ENCODE assay signal across 8 cellular contexts in the genomic region with DNA sequence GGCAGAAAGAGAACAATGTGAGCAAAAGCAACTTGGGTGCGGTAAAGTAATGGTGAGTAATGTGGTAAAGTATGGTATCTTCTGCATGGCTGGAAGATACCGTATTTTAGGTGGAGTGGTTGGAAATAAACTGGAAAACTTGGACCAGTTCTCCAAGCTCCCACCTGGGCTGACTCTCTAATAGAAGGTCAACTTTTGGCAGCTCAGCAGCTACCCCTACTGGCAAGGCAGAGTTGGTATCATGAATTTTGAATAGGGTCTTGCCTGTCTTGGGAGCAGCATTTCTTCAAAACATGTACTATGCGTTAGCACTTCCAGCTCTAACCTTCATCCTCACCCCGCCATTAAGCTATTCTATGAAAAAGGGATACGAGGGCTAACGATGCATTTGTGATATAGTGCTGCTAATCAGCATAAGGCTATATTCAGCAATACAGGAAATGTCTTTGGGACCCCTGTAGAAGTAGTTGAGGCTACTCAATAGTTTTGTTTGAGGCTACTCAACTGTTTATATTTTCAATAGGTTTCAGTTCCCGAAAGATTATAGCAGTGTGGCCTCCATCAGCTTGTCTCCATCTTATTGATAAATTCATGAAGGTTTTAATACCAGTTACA.
A peak's percentile ranks its signal among the peaks of the same experiment; 100 is the strongest.
DNase-seq lines count a peak whose midpoint lies in the region; ATAC-seq and TF ChIP-seq lines count a peak whose summit lies in the region.

No MANE protein-coding gene starts in this region.

- H2AFZ ChIP-seq in IMR-90 (replicated peaks; ENCODE audit: low read length, poor library complexity) (no peak overlapping the region), PC-3 (ENCODE audit: low read length) (no peak overlapping the region)

- H4K5ac ChIP-seq in IMR-90 (ENCODE audit: low read depth, low read length): no peak overlapping the region
- H4K5ac ChIP-seq in mesendoderm (ENCODE audit: low read length): no peak overlapping the region

- no peak overlapping the region for H3K14ac ChIP-seq in IMR-90 (replicated peaks; ENCODE audit: low read depth, low read length)

- no peak overlapping the region for H2BK5ac ChIP-seq in IMR-90 (ENCODE audit: low read depth, low read length, poor library complexity, severe bottlenecking)
- H2BK5ac ChIP-seq in mesendoderm (ENCODE audit: low read length): no peak overlapping the region

- TF ChIP-seq CTCF in BJ (IDR thresholded peaks at IDR 0.05; ENCODE audit: insufficient read depth, low read depth, low read length): peak; percentile 83
- peak; percentile 71 for TF ChIP-seq CTCF in IMR-90 (conservative IDR thresholded peaks at IDR 0.05; ENCODE audit: low read depth, low read length)
- no peak for TF ChIP-seq CTCF in PC-3 (conservative IDR thresholded peaks at IDR 0.05; ENCODE audit: low read depth, low read length)
- TF ChIP-seq CTCF in endodermal cell (conservative IDR thresholded peaks at IDR 0.05): peak; percentile 99

- H3K27me3 Mint-ChIP-seq in endodermal cell (ENCODE audit: insufficient read depth): no peaks in the 10 kb centered on the region

- dilution Hi-C loops in IMR-90 (cut with HindIII; ENCODE audit: low sequenced_read_pairs, unreplicated experiment): no loop called here

- H3F3A ChIP-seq in PC-3 (ENCODE audit: low read length, unreplicated experiment): peaks cover 12% of the 10 kb centered on the region

- no peak overlapping the region for H3K56ac ChIP-seq in IMR-90 (ENCODE audit: extremely low read depth, insufficient read depth, low read length)
- H3K56ac ChIP-seq in mesendoderm (ENCODE audit: low read length): no peak overlapping the region

- H2BK15ac ChIP-seq in IMR-90 (ENCODE audit: low read depth, low read length) (0 out of 3 replicates have a peak overlapping the region, but pooled peaks have one; percentile 8), mesendoderm (replicated peaks; ENCODE audit: low read depth) (no peak overlapping the region)

- TF ChIP-seq POLR2A in IMR-90 (IDR thresholded peaks at IDR 0.05; ENCODE audit: low read depth, low read length): no peak

- H2BK20ac ChIP-seq in IMR-90 (ENCODE audit: low read depth, low read length): no peak overlapping the region

- H3K4me2 ChIP-seq in IMR-90 (ENCODE audit: low read depth, low read length) (no peak overlapping the region), PC-3 (ENCODE audit: low read length) (peak overlapping the region; percentile 4), mesendoderm (ENCODE audit: low read length) (no peak overlapping the region)

- H3K27me3 ChIP-seq in BJ (ENCODE audit: control insufficient read depth, insufficient read depth, low read length) (peaks cover 1% of the 10 kb centered on the region; the same call in 1 of the 2 replicates), IMR-90 (ENCODE audit: control insufficient read depth, insufficient read depth, low read length) (no peaks in the 10 kb centered on the region; the same call in 1 of the 2 replicates), PC-3 (ENCODE audit: low read length) (no peaks in the 10 kb centered on the region), endodermal cell (ENCODE audit: control insufficient read depth, insufficient read depth, low read length, poor library complexity, severe bottlenecking) (no peaks in the 10 kb centered on the region), mesendoderm (ENCODE audit: insufficient read depth, low read length, poor library complexity) (no peaks in the 10 kb centered on the region)

- H4K8ac ChIP-seq in IMR-90 (ENCODE audit: low read depth in 2 of 2, low read length in 2 of 2): no peak overlapping the region
- no peak overlapping the region for H4K8ac ChIP-seq in mesendoderm (ENCODE audit: low read depth, low read length)

- H3K27ac ChIP-seq in IMR-90 (ENCODE audit: insufficient read depth, low read length) (no peak overlapping the region), PC-3 (ENCODE audit: low read length) (peak overlapping the region; percentile 78), endodermal cell (ENCODE audit: low read depth, low read length) (no peak overlapping the region), mesendoderm (ENCODE audit: low read depth, low read length) (no peak overlapping the region)

- H3K9ac ChIP-seq in IMR-90 (ENCODE audit: low read depth, low read length) (no peak overlapping the region), PC-3 (ENCODE audit: low read length) (peak overlapping the region; percentile 55), endodermal cell (ENCODE audit: extremely low read depth, low read length, poor library complexity, severe bottlenecking) (no peak overlapping the region), mesendoderm (ENCODE audit: low read length) (no peak overlapping the region)

- H3K36me3 ChIP-seq in BJ (ENCODE audit: control insufficient read depth, insufficient read depth, low read length) (no peaks in the 10 kb centered on the region), IMR-90 (ENCODE audit: control insufficient read depth, insufficient read depth, low read length) (no peaks in the 10 kb centered on the region), PC-3 (ENCODE audit: low read depth, low read length) (no peaks in the 10 kb centered on the region), endodermal cell (ENCODE audit: control insufficient read depth, insufficient read depth, low read length) (no peaks in the 10 kb centered on the region), mesendoderm (ENCODE audit: control insufficient read depth, insufficient read depth, low read length) (no peaks in the 10 kb centered on the region)

- no peaks in the 10 kb centered on the region; the same call in 1 of the 2 replicates for H3K9me1 ChIP-seq in IMR-90 (ENCODE audit: insufficient read depth, low read length)

- no peaks in the 10 kb centered on the region for H3K9me3 Mint-ChIP-seq in endodermal cell

- ATAC-seq in GM18517 (IDR thresholded peaks at IDR 0.05; ENCODE audit: unreplicated experiment): peak; percentile 70
- peak; percentile 70; the same call in 1 of the 2 replicates for ATAC-seq in IMR-90 (ENCODE audit: low read depth)
- peak; percentile 37 for ATAC-seq in PC-3
- ATAC-seq in HG03108 (IDR thresholded peaks at IDR 0.05; ENCODE audit: unreplicated experiment): no peak
- ATAC-seq in HG03175 (IDR thresholded peaks at IDR 0.05; ENCODE audit: unreplicated experiment): no peak

- CTCF ChIA-PET in BJ (lab: Yijun Ruan, JAX) (interaction anchor here (0.6 to 2.2 kb wide), 30 partner anchors 10 to 1141 kb away, joined by 3 to 8 read pairs (median 3); no protein-coding TSS in a partner anchor), IMR-90 (lab: Yijun Ruan, JAX) (interaction anchor here (0.6 to 1.5 kb wide), 4 partner anchors 11 to 994 kb away, joined by 3 to 8 read pairs (median 4); no protein-coding TSS in a partner anchor), PC-3 (lab: Charles Lee) (interaction anchor here (0.6 to 1.3 kb wide), 12 partner anchors 18 to 908 kb away, joined by 3 to 25 read pairs (median 4); no protein-coding TSS in a partner anchor)

- intact Hi-C loops in IMR-90 (cut with micrococcal nuclease) (loop anchor here (1.0 to 10.0 kb wide), 5 partner anchors 125 to 1139 kb away; a partner anchor contains a TSS), PC-3 (cut with micrococcal nuclease) (loop anchor here (1.0 to 10.0 kb wide), 12 partner anchors 91 to 1139 kb away; a partner anchor contains a TSS)

- no peak overlapping the region for H3K18ac ChIP-seq in IMR-90 (ENCODE audit: low read depth, low read length)
- no peak overlapping the region for H3K18ac ChIP-seq in mesendoderm (ENCODE audit: low read length)

- H4K20me1 ChIP-seq in IMR-90 (ENCODE audit: insufficient read depth, low read length) (no peaks in the 10 kb centered on the region), PC-3 (ENCODE audit: low read length) (no peaks in the 10 kb centered on the region)

- H2AK5ac ChIP-seq in IMR-90 (ENCODE audit: low read depth, low read length): no peak overlapping the region
- no peak overlapping the region for H2AK5ac ChIP-seq in mesendoderm (ENCODE audit: low read length)

- WGBS in IMR-90 (ENCODE audit: extremely low coverage in 2 of 2, insufficient read length in 1 of 2), 2 experiments: no CpG with 5 or more reads among the region's 7 CpGs
- 43 to 81% methylated on average over 2 to 7 of the region's 7 CpGs for WGBS in endodermal cell (ENCODE audit: insufficient coverage in 1 of 2, insufficient read length in 1 of 2), 2 experiments
- WGBS in mesendoderm (ENCODE audit: extremely low coverage, insufficient coverage, low lambda C conversion rate): no CpG with 5 or more reads among the region's 7 CpGs

- H3K79me1 ChIP-seq in IMR-90 (ENCODE audit: low read depth in 1 of 2, low read length in 2 of 2) (no peaks in the 10 kb centered on the region), mesendoderm (ENCODE audit: low read length) (no peaks in the 10 kb centered on the region)

- no peak overlapping the region for H2AK9ac ChIP-seq in IMR-90 (replicated peaks; ENCODE audit: low read depth, low read length, poor library complexity)

- H3K9me3 ChIP-seq in IMR-90 (ENCODE audit: control insufficient read depth, insufficient read depth, low read length): no peaks in the 10 kb centered on the region
- H3K9me3 ChIP-seq in PC-3 (ENCODE audit: low read length): no peaks in the 10 kb centered on the region
- H3K9me3 ChIP-seq in endodermal cell (ENCODE audit: control insufficient read depth, low read length): no peaks in the 10 kb centered on the region

- peaks cover 16% of the 10 kb centered on the region for H3K4me1 Mint-ChIP-seq in endodermal cell

- peak; percentile 81 for TF ChIP-seq RAD21 in IMR-90 (IDR thresholded peaks at IDR 0.05; ENCODE audit: low read length)

- no peak overlapping the region for H3K4ac ChIP-seq in IMR-90 (ENCODE audit: low read depth, low read length)
- H3K4ac ChIP-seq in mesendoderm (ENCODE audit: low read depth, low read length): no peak overlapping the region

- POLR2A ChIA-PET in BJ (lab: Charles Lee) (no interaction called here), IMR-90 (lab: Charles Lee; ENCODE audit: unreplicated experiment) (no interaction called here), PC-3 (lab: Charles Lee; ENCODE audit: unreplicated experiment) (interaction anchor here (0.5 to 1.0 kb wide), 3 partner anchors 96 to 903 kb away, joined by 3 to 12 read pairs (median 3); no protein-coding TSS in a partner anchor)

- H3K36me3 Mint-ChIP-seq in endodermal cell (ENCODE audit: low read depth): no peaks in the 10 kb centered on the region

- no peak overlapping the region for H3K4me3 Mint-ChIP-seq in endodermal cell

- H2BK120ac ChIP-seq in IMR-90 (ENCODE audit: low read depth, low read length) (peak overlapping the region; percentile 7; the same call in 1 of the 2 replicates), mesendoderm (ENCODE audit: low read depth, low read length) (no peak overlapping the region)

- BruUV-seq in IMR-90 (replicated peaks; lab: Mats Ljungman, UMichigan) (no TSS peak), PC-3 (replicated peaks; lab: Mats Ljungman, UMichigan) (no TSS peak)

- peaks cover 2% of the 10 kb centered on the region; the same call in 1 of the 2 replicates for H3K4me1 ChIP-seq in IMR-90 (ENCODE audit: control insufficient read depth, insufficient read depth, low read length)
- H3K4me1 ChIP-seq in PC-3 (ENCODE audit: insufficient read depth, low read length): peaks cover 48% of the 10 kb centered on the region
- H3K4me1 ChIP-seq in endodermal cell (ENCODE audit: control insufficient read depth, insufficient read depth, low read length): no peaks in the 10 kb centered on the region
- no peaks in the 10 kb centered on the region for H3K4me1 ChIP-seq in mesendoderm (ENCODE audit: control insufficient read depth, low read depth, low read length)

- DNase-seq in BJ (ENCODE audit: low read depth) (no peak), IMR-90 (peak; percentile 67), PC-3 (peak; percentile 100), endodermal cell (peak; percentile 96), mesendoderm (peak; percentile 75)

- no peak overlapping the region for H3K27ac Mint-ChIP-seq in endodermal cell

- H3K4me3 ChIP-seq in BJ (ENCODE audit: low read depth, low read length) (no peak overlapping the region), IMR-90 (ENCODE audit: insufficient read depth, low read depth, low read length) (no peak overlapping the region), PC-3 (ENCODE audit: low read length) (no peak overlapping the region), endodermal cell (ENCODE audit: low read length) (no peak overlapping the region), mesendoderm (ENCODE audit: low read length) (no peak overlapping the region)

- in situ Hi-C loops in IMR-90 (cut with MboI; ENCODE audit: low sequenced_read_pairs): loop anchor here (10.0 kb wide), 1 partner anchor 1138 kb away; no protein-coding TSS in a partner anchor

- H3K9me2 ChIP-seq in PC-3 (replicated peaks; ENCODE audit: low read length): no peaks in the 10 kb centered on the region

- no peak overlapping the region for H3K23ac ChIP-seq in IMR-90 (ENCODE audit: low read depth, low read length)
- no peak overlapping the region for H3K23ac ChIP-seq in mesendoderm (ENCODE audit: low read length)

- no peaks in the 10 kb centered on the region for H3K79me2 ChIP-seq in PC-3 (ENCODE audit: low read length)
- H3K79me2 ChIP-seq in mesendoderm (ENCODE audit: control insufficient read depth, insufficient read depth, low read length): no peaks in the 10 kb centered on the region

- H4K91ac ChIP-seq in IMR-90 (ENCODE audit: insufficient read depth, low read depth, low read length): peak overlapping the region; percentile 65; the same call in 1 of the 2 replicates

Comparison
In these comparisons a context has a peak if more than half of its experiments do, and no peak if none do; other contexts are left out.
1. ATAC-seq: peak in GM18517 (single experiment), IMR-90 (single experiment) and PC-3 (single experiment); none in HG03108 (single experiment) and HG03175 (single experiment).